Comparison of ENCODE assay signal across 8 cellular contexts in genomic region chr11:75562048-75562835, GRCh38. TPM values are rescaled to one million over a fixed set of nuclear protein-coding genes. Genes with fewer than 3 reads are reported as not detected.
DNase-seq lines count a peak whose midpoint lies in the region; ATAC-seq and TF ChIP-seq lines count a peak whose summit lies in the region.

TSS of gene SERPINH1 (plus strand) at chr11:75562253. CDS start at chr11:75566350, 4,097 bp downstream.

- peak within 1 kb of the TSS; percentile 84 for H3K9ac ChIP-seq in PC-3 (ENCODE audit: low read length)

- H3K36me3 ChIP-seq in PC-3 (ENCODE audit: low read depth, low read length) (peaks cover 6% of the 10 kb centered on the region; the same call in 1 of the 2 replicates), mucosa of descending colon (ENCODE audit: low read depth) (no peaks in the 10 kb centered on the region)

- intact Hi-C loops in PC-3 (cut with micrococcal nuclease) = no loop called here
- intact Hi-C loops in mucosa of descending colon (cut with DNase I, micrococcal nuclease) = no loop called here

- CTCF ChIA-PET in PC-3 (lab: Charles Lee) = interaction anchor here (0.6 kb wide), 1 partner anchor 284 kb away, joined by 3 read pairs; no protein-coding TSS in a partner anchor

- POLR2A ChIA-PET in PC-3 (lab: Charles Lee; ENCODE audit: unreplicated experiment) = interaction anchor here (0.6 to 0.7 kb wide), 4 partner anchors 12 to 1492 kb away, joined by 3 to 11 read pairs (median 4); no protein-coding TSS in a partner anchor

- H3K27me3 ChIP-seq in PC-3 (ENCODE audit: low read length) = no peaks in the 10 kb centered on the region

- H3K9me3 ChIP-seq in PC-3 (ENCODE audit: low read length) (no peaks in the 10 kb centered on the region), mucosa of descending colon (no peaks in the 10 kb centered on the region)

- H3K4me3 ChIP-seq in PC-3 (ENCODE audit: low read length) (peak within 1 kb of the TSS; percentile 80), epithelial cell of proximal tubule (ENCODE audit: low read depth, low read length) (peak within 1 kb of the TSS; percentile 86), mucosa of descending colon (peak within 1 kb of the TSS; percentile 82)

- peak; percentile 83 for ATAC-seq in GM19455 (IDR thresholded peaks at IDR 0.05; ENCODE audit: unreplicated experiment)
- ATAC-seq in PC-3 = peak; percentile 88
- ATAC-seq in mucosa of descending colon = peak; percentile 92

- H3F3A ChIP-seq in PC-3 (ENCODE audit: low read length, unreplicated experiment) = no peaks in the 10 kb centered on the region

- peak within 1 kb of the TSS; percentile 55 for H3K27ac ChIP-seq in C4-2B
- peak within 1 kb of the TSS; percentile 43 for H3K27ac ChIP-seq in PC-3 (ENCODE audit: low read length)

- DNase-seq in HPDE6-E6E7 (ENCODE audit: extremely low spot score) (peak; percentile 90), PC-3 (peak; percentile 88), activated T-cell treated with anti-CD3 and anti-CD28 coated beads for 48 hours (ENCODE audit: low read depth) (peak; percentile 74), epithelial cell of proximal tubule (ENCODE audit: low read depth) (no peak), mucosa of descending colon (peak; percentile 86 to 91 (median 87))
- DNase-seq in stimulated activated CD8-positive, alpha-beta memory T cell treated with anti-CD3 and anti-CD28 coated beads, Interleukin-7, amount 100 ng/mL, for 24 hours (ENCODE audit: low read depth) = peak; percentile 43

- H3K9me2 ChIP-seq in PC-3 (replicated peaks; ENCODE audit: low read length) = no peaks in the 10 kb centered on the region

- peak within 1 kb of the TSS; percentile 91 for H2AFZ ChIP-seq in PC-3 (ENCODE audit: low read length)

- peak within 1 kb of the TSS; percentile 86 for H3K4me2 ChIP-seq in PC-3 (ENCODE audit: low read length)

- H4K20me1 ChIP-seq in PC-3 (ENCODE audit: low read length) = no peaks in the 10 kb centered on the region

- TF ChIP-seq CTCF in C4-2B (conservative IDR thresholded peaks at IDR 0.05) = no peak
- TF ChIP-seq CTCF in PC-3 (conservative IDR thresholded peaks at IDR 0.05; ENCODE audit: low read depth, low read length) = no peak
- no peak for TF ChIP-seq CTCF in epithelial cell of proximal tubule (conservative IDR thresholded peaks at IDR 0.05; ENCODE audit: low read depth, low read length)
- TF ChIP-seq CTCF in mucosa of descending colon (IDR thresholded peaks at IDR 0.05) = no peak

- H3K4me1 ChIP-seq in PC-3 (ENCODE audit: insufficient read depth, low read length) (peaks cover 31% of the 10 kb centered on the region), mucosa of descending colon (ENCODE audit: low read depth) (peaks cover 22% of the 10 kb centered on the region)

- no TSS peak for BruUV-seq in PC-3 (replicated peaks; lab: Mats Ljungman, UMichigan)

- H3K79me2 ChIP-seq in PC-3 (ENCODE audit: low read length) = peaks cover 48% of the 10 kb centered on the region

RNA-seq across cellular contexts. Expression of gene SERPINH1, which starts in this region (rescaled TPM):
- total RNA-seq in PC-3 (2014; rRNA removed) = 117 and 121 TPM in 2 replicates
- total RNA-seq in epithelial cell of proximal tubule = 231 and 256 TPM in 2 replicates
- total RNA-seq in mucosa of descending colon = 10 to 100 TPM; 44.1 to 87.0 (median 50.5) TPM
